In genomic region chr21:44094832-44095231, GRCh38 we compare ENCODE assay signal across 22 cellular contexts.
"Had no signal": no experiment of that assay in that cellular context is flagged by ENCODE, and none has a peak within 500 bp of the region (broad histone marks: within the 10 kb centered on the region; RNA-seq: fewer than 3 reads in every experiment).

No MANE protein-coding gene starts in this region.

- H3K27me3 ChIP-seq: foreskin keratinocyte, right lobe of liver, suprapubic skin, upper lobe of left lung had no signal

- H3K27ac ChIP-seq: foreskin keratinocyte, right lobe of liver, skin epidermis, suprapubic skin, upper lobe of left lung, VCaP had no signal

- H3K4me1 Mint-ChIP-seq: brain, neural crest cell had no signal

- H3K4me3 Mint-ChIP-seq: activated naive CD4-positive, alpha-beta T cell treated with anti-CD3 and anti-CD28 coated beads, Interleukin-2, amount 50 U/mL, for 24 hours; activated T-helper 1 cell treated with anti-CD3 and anti-CD28 coated beads, Interleukin-12 subunit alpha, Interleukin-12 subunit beta, Interleukin-2, Interleukin-4 antibody, amounts not matched to agents 30 ng/mL and 10 ng/mL and 1 ng/mL, durations not matched to agents 14 hours and 24 hours and 36 hours; brain; neural crest cell; stimulated activated naive CD8-positive, alpha-beta T cell treated with anti-CD3 and anti-CD28 coated beads, Interleukin-15, amount 100 ng/mL, for 72 hours; T-cell; T-helper 2 cell treated with Interferon-gamma antibody and Interleukin-4, amounts not matched to agents 5 μg/mL and 100 μg/mL, for 36 hours had no signal

- H3K9me3 ChIP-seq: right lobe of liver, suprapubic skin, upper lobe of left lung had no signal

- H3K4me1 ChIP-seq: foreskin keratinocyte, right lobe of liver, suprapubic skin, upper lobe of left lung had no signal

- H3K27me3 Mint-ChIP-seq: activated naive CD4-positive, alpha-beta T cell treated with anti-CD3 and anti-CD28 coated beads, Interleukin-2, amount 50 U/mL, for 24 hours; brain; stimulated activated naive CD8-positive, alpha-beta T cell treated with anti-CD3 and anti-CD28 coated beads, Interleukin-15, amount 100 ng/mL, for 72 hours; T-cell had no signal

- H3K9me3 Mint-ChIP-seq: activated naive CD4-positive, alpha-beta T cell treated with anti-CD3 and anti-CD28 coated beads, Interleukin-2, amount 50 U/mL, for 24 hours; activated T-helper 1 cell treated with anti-CD3 and anti-CD28 coated beads, Interleukin-12 subunit alpha, Interleukin-12 subunit beta, Interleukin-2, Interleukin-4 antibody, amounts not matched to agents 30 ng/mL and 10 ng/mL and 1 ng/mL, durations not matched to agents 14 hours and 24 hours and 36 hours; brain; neural crest cell; stimulated activated naive CD8-positive, alpha-beta T cell treated with anti-CD3 and anti-CD28 coated beads, Interleukin-15, amount 100 ng/mL, for 72 hours; T-cell; T-helper 2 cell treated with Interferon-gamma antibody and Interleukin-4, amounts not matched to agents 5 μg/mL and 100 μg/mL, for 36 hours had no signal

- H3K27ac Mint-ChIP-seq: activated naive CD4-positive, alpha-beta T cell treated with anti-CD3 and anti-CD28 coated beads, Interleukin-2, amount 50 U/mL, for 24 hours had no signal

- DNase-seq: activated CD4-positive, CD25-positive, alpha-beta regulatory T cell treated with anti-CD3 and anti-CD28 coated beads, Interleukin-2, amount 50 U/mL, for 72 hours; activated gamma-delta T cell; aorta; dermis blood vessel endothelial cell; effector memory CD4-positive, alpha-beta T cell; foreskin keratinocyte; left ventricle myocardium superior; midbrain; occipital lobe; right lobe of liver; stimulated activated CD4-positive, alpha-beta T cell treated with anti-CD3 and anti-CD28 coated beads, Interleukin-1b, Interleukin-23, amount 100 ng/mL, for 48 hours; stimulated activated naive CD8-positive, alpha-beta T cell treated with anti-CD3 and anti-CD28 coated beads, Interleukin-15, amount 100 ng/mL, for 72 hours; upper lobe of left lung had no signal

- H3K4me3 ChIP-seq: right lobe of liver, skin epidermis, suprapubic skin, upper lobe of left lung had no signal

- ATAC-seq: foreskin keratinocyte; right lobe of liver; stimulated activated naive CD8-positive, alpha-beta T cell treated with anti-CD3 and anti-CD28 coated beads, Interleukin-15, amount 100 ng/mL, for 72 hours; T-cell had no signal
